ENCODE assay signal across 8 cellular contexts in the genomic region with DNA sequence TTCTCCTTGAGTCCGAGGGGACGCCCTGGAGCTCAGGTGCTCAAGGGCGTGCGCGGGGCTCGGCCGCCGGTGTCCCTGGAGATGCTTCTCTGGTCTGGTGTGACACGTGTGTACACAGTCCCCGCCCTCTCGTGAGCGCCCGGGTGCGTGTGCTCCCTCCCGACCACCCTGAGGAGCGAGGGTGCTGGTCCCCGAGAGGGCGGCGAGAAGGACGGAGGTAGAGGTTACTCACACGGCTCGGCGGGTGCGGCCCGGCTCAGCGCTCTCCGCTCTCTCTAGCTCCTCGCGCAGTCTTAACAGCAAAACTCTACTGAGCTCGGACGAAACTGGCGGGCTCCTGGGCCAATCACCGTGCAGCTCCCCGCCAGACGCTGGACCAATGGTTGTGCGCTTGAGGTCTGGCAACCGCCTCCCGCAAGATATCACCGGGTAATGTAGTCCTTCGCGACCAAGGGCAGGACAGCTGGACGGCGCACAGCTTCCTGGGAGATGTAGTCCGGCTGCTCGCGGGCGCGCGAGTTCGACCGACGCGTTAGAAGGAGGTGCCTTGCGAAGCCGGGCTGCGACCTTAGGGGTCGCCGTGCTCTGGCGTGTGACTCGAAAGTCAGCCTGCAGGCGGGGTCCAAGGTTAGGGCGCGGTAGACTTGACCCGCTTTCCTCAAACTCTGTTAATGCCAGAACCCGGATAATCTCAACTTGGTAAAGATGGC. TPM values are rescaled to one million over a fixed set of nuclear protein-coding genes. Genes with fewer than 3 reads are reported as not detected.
A peak's percentile ranks its signal among the peaks of the same experiment; 100 is the strongest.
DNase-seq lines count a peak whose midpoint lies in the region; ATAC-seq and TF ChIP-seq lines count a peak whose summit lies in the region.

Gene SLC25A19 (minus strand): TSS at position 312 of the 710 bp plus-strand sequence. CDS start 2,669 bp downstream, outside the sequence.

- H3K27ac ChIP-seq in AG04450 (ENCODE audit: low read depth, low read length) (peak within 1 kb of the TSS; percentile 89), VCaP (peak within 1 kb of the TSS; percentile 77), breast epithelium (peak within 1 kb of the TSS; percentile 92 to 94), skin epidermis (peak within 1 kb of the TSS; percentile 77 to 98 (median 93))

- TF ChIP-seq POLR2A in breast epithelium (IDR thresholded peaks at IDR 0.05), result peak; percentile 33

- peak; percentile 97 for DNase-seq in AG04450 (ENCODE audit: low read depth, low spot score)
- DNase-seq in NCI-H2196 treated with DMSO at 0.1 percent for 48 hours (lab: John Stamatoyannopoulos, UW; ENCODE audit: unreplicated experiment), result peak; percentile 98
- DNase-seq in breast epithelium (ENCODE audit: low spot score in 2 of 2), result peak; percentile 97 to 98

- H3K27me3 ChIP-seq in AG04450 (ENCODE audit: control insufficient read depth, insufficient read depth, low read length) (no peaks in the 10 kb centered on the region), breast epithelium (no peaks in the 10 kb centered on the region)

- TF ChIP-seq CTCF in AG04450 (IDR thresholded peaks at IDR 0.05; ENCODE audit: low read depth, low read length), result no peak
- TF ChIP-seq CTCF in VCaP (conservative IDR thresholded peaks at IDR 0.05), result 0 out of 2 replicates have a peak, but pooled peaks have one; percentile 4
- no peak for TF ChIP-seq CTCF in breast epithelium (IDR thresholded peaks at IDR 0.05)

- POLR2A ChIA-PET in AG04450 (lab: Yijun Ruan, JAX), result interaction anchor here (0.5 to 1.4 kb wide), 10 partner anchors 11 to 248 kb away, joined by 3 to 24 read pairs (median 4); partner anchors contain the start of genes GGA3, GRB2 and MIF4GD

- ATAC-seq in GM18870 (IDR thresholded peaks at IDR 0.05; ENCODE audit: unreplicated experiment) (peak; percentile 86), HG03135 (IDR thresholded peaks at IDR 0.05; ENCODE audit: unreplicated experiment) (peak; percentile 85)

- H3K4me3 ChIP-seq in AG04450 (ENCODE audit: low read depth, low read length) (peak within 1 kb of the TSS; percentile 91), breast epithelium (peak within 1 kb of the TSS; percentile 69 to 82 (median 71)), iPS-18c (ENCODE audit: insufficient read depth, low read depth, low read length) (peak within 1 kb of the TSS; percentile 73), skin epidermis (peak within 1 kb of the TSS; percentile 43 to 87 (median 80))

- H3K4me1 ChIP-seq in breast epithelium, result no peaks in the 10 kb centered on the region

- H3K36me3 ChIP-seq in breast epithelium, result no peaks in the 10 kb centered on the region

- intact Hi-C loops in breast epithelium (cut with DNase I; ENCODE audit: low total_unique reads), result no loop called here

- CTCF ChIA-PET in AG04450 (lab: Charles Lee), result interaction anchor here (0.6 to 2.0 kb wide), 7 partner anchors 13 to 123 kb away, joined by 3 to 22 read pairs (median 3); partner anchors contain the start of gene MIF4GD

- H3K9me3 ChIP-seq in AG04450 (ENCODE audit: control insufficient read depth, insufficient read depth, low read length) (no peaks in the 10 kb centered on the region), breast epithelium (no peaks in the 10 kb centered on the region), iPS-18c (ENCODE audit: control insufficient read depth, insufficient read depth, low read length) (no peaks in the 10 kb centered on the region)

RNA-seq across cellular contexts. Expression of gene SLC25A19, which starts in this region (rescaled TPM):
- polyA plus RNA-seq in AG04450 (2011; rRNA removed), result 3.5 and 4.4 TPM in 2 replicates
- 3.6 and 4.7 TPM in 2 replicates for polyA minus RNA-seq in AG04450 (2011; rRNA and poly(A)+ RNA removed)
- 10 to 100 TPM; 11.4 to 13.8 (median 12.3) TPM for total RNA-seq in breast epithelium

Comparison
In these comparisons a context has a peak if more than half of its experiments do, and no peak if none do; other contexts are left out.
1. Peak in every context shown above with its lines: DNase-seq, ATAC-seq, H3K4me3 ChIP-seq and H3K27ac ChIP-seq.